In genomic region chr12:101847325-101847724, GRCh38 we compare ENCODE assay signal across 22 cellular contexts.
"Had no signal": no experiment of that assay in that cellular context is flagged by ENCODE, and none has a peak within 500 bp of the region (broad histone marks: within the 10 kb centered on the region; RNA-seq: fewer than 3 reads in every experiment).

No MANE protein-coding gene starts in this region.

- H3K27ac ChIP-seq: KMS-11, PC-9, Peyer's patch, SJSA1, SK-N-MC had no signal

- H3K4me2 ChIP-seq: KMS-11, PC-9 had no signal

- H3K4me1 ChIP-seq: Peyer's patch, SJSA1 had no signal

- H3K36me3 ChIP-seq: Peyer's patch, SJSA1 had no signal

- H3K4me3 ChIP-seq: PC-9, Peyer's patch, SJSA1, SK-N-MC had no signal

- ATAC-seq: Right ventricle myocardium inferior had no signal

- H2AFZ ChIP-seq: PC-9 had no signal

- DNase-seq: IMR-90, Kasumi-1, MM.1S, NCI-H1092 treated with DMSO at 0.1 percent for 48 hours, NCI-H1436, NCI-H187, NCI-H2029, NCI-H2081 treated with DMSO at 0.1 percent for 48 hours, NCI-H2171, NCI-H226, NCI-H446, NCI-H510A, NCI-H524 treated with DMSO at 0.1 percent for 48 hours, NCI-H69, NCI-H774, PC-9, Peyer's patch, SIG-M5 had no signal

- H3K9me3 ChIP-seq: Peyer's patch, SJSA1 had no signal
